In the genomic region with DNA sequence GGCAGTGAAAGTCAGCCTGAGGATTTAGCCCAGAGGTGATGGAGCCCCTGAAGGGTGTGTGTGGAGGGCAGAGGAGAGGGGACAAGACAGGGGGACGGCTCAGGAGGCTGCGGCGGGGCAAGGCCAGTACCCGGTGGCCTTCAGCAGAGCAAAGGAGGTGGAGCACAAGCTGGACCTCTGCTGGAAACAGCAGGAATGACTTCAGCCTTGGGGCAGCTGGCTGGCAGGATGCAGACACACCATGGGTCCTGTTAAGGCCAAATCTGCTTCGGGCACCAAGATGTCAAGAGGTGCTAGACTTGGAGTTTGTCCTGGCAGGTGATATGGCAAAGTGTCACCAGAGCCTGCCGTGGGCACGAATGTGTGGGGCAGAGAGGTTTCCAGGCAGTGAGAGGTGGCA, we compare ENCODE assay signal across 13 cellular contexts.
DNase-seq lines count a peak whose midpoint lies in the region; ATAC-seq and TF ChIP-seq lines count a peak whose summit lies in the region.
"Had no signal": no experiment of that assay in that cellular context is flagged by ENCODE, and none has a peak within 500 bp of the region (broad histone marks: within the 10 kb centered on the region; RNA-seq: fewer than 3 reads in every experiment).

No MANE protein-coding gene starts in this region.

- peaks cover 13% of the 10 kb centered on the region for H3K4me1 Mint-ChIP-seq in HFFc6 (ENCODE audit: low read depth)
- H3K4me1 Mint-ChIP-seq in central memory CD8-positive, alpha-beta T cell: peaks cover 73% of the 10 kb centered on the region
- peaks cover 86 to 95% of the 10 kb centered on the region in 2 donors for H3K4me1 Mint-ChIP-seq in natural killer cell

- H3K9me3 Mint-ChIP-seq in HFFc6: no peaks in the 10 kb centered on the region
- H3K9me3 Mint-ChIP-seq in central memory CD8-positive, alpha-beta T cell: no peaks in the 10 kb centered on the region
- no peaks in the 10 kb centered on the region for H3K9me3 Mint-ChIP-seq in natural killer cell

- H3K4me3 Mint-ChIP-seq in HFFc6 (no peak overlapping the region), natural killer cell (peak overlapping the region; percentile 90)
- H3K4me3 Mint-ChIP-seq in central memory CD8-positive, alpha-beta T cell: peak overlapping the region; percentile 82

- DNase-seq in BJ (ENCODE audit: low read depth) (no peak), HFFc6 (peak; percentile 14), natural killer cell (no peak), SIG-M5 treated with dmso at 0.1 percent for 504 hours (lab: John Stamatoyannopoulos, UW; ENCODE audit: unreplicated experiment) (no peak)
- DNase-seq in central memory CD8-positive, alpha-beta T cell (ENCODE audit: low spot score in 2 of 2): no peak
- DNase-seq in stimulated activated CD4-positive, alpha-beta T cell treated with anti-CD3 and anti-CD28 coated beads, Interleukin-4, amount 100 ng/mL, for 4 hours: no peak
- DNase-seq: activated effector memory CD4-positive, alpha-beta T cell treated with anti-CD3 and anti-CD28 coated beads, Interleukin-2, amount 50 U/mL, for 16 hours; DMS153; MV-4-11; NCI-H748 treated with DMSO at 0.1 percent for 48 hours; retina had no signal

- POLR2A ChIA-PET in BJ (lab: Charles Lee): no interaction called here

- CTCF ChIA-PET in BJ (lab: Yijun Ruan, JAX): interaction anchor here (0.5 to 0.9 kb wide), 5 partner anchors 9 to 549 kb away, joined by 3 to 4 read pairs (median 3); no protein-coding TSS in a partner anchor

- peak; percentile 15; the same call in 1 of the 2 replicates for TF ChIP-seq CTCF in BJ (IDR thresholded peaks at IDR 0.05; ENCODE audit: insufficient read depth, low read depth, low read length)
- peak; percentile 48 for TF ChIP-seq CTCF in HFFc6 (IDR thresholded peaks at IDR 0.05)
- no peak for TF ChIP-seq CTCF in natural killer cell (IDR thresholded peaks at IDR 0.05)

- ATAC-seq in central memory CD8-positive, alpha-beta T cell (replicated peaks; ENCODE audit: extremely low read depth, poor library complexity, severe bottlenecking): no peak
- ATAC-seq in natural killer cell: no peak
- no peak for ATAC-seq in GM21723 (IDR thresholded peaks at IDR 0.05; ENCODE audit: unreplicated experiment)
- no peak for ATAC-seq in GM18519 (IDR thresholded peaks at IDR 0.05; ENCODE audit: low FRiP score, unreplicated experiment)

- H3K36me3 ChIP-seq in BJ (ENCODE audit: control insufficient read depth, insufficient read depth, low read length): peaks cover 16% of the 10 kb centered on the region

- no peaks in the 10 kb centered on the region for H3K27me3 ChIP-seq in BJ (ENCODE audit: control insufficient read depth, insufficient read depth, low read length)

- H3K27ac Mint-ChIP-seq in HFFc6 (no peak overlapping the region), natural killer cell (peak overlapping the region; percentile 96 to 99)
- peak overlapping the region; percentile 95 for H3K27ac Mint-ChIP-seq in central memory CD8-positive, alpha-beta T cell (ENCODE audit: low read depth)

- H3K36me3 Mint-ChIP-seq in HFFc6 (ENCODE audit: low read depth) (peaks cover 34% of the 10 kb centered on the region), natural killer cell (peaks cover 11% of the 10 kb centered on the region)
- peaks cover 43% of the 10 kb centered on the region for H3K36me3 Mint-ChIP-seq in central memory CD8-positive, alpha-beta T cell (ENCODE audit: insufficient read depth)

- peaks cover 7% of the 10 kb centered on the region for H3K27me3 Mint-ChIP-seq in HFFc6 (ENCODE audit: insufficient read depth)
- H3K27me3 Mint-ChIP-seq in central memory CD8-positive, alpha-beta T cell: no peaks in the 10 kb centered on the region
- no peaks in the 10 kb centered on the region for H3K27me3 Mint-ChIP-seq in natural killer cell (ENCODE audit: low read depth in 2 of 2)

- H3K4me3 ChIP-seq in BJ (ENCODE audit: low read depth, low read length): no peak overlapping the region

- intact Hi-C loops in natural killer cell (cut with micrococcal nuclease): no loop called here
